28 cellular contexts compared by ENCODE assay signal in genomic region chr11:46879056-46879585, GRCh38. TPM values are rescaled to one million over a fixed set of nuclear protein-coding genes. Genes with fewer than 3 reads are reported as not detected.
"Had no signal": no experiment of that assay in that cellular context is flagged by ENCODE, and none has a peak within 500 bp of the region (broad histone marks: within the 10 kb centered on the region; RNA-seq: fewer than 3 reads in every experiment).

No MANE protein-coding gene starts in this region.

- H3K4me3 Mint-ChIP-seq: dendritic cell treated with granulocyte-macrophage colony-stimulating factor and Interleukin-4, amounts not matched to agents 40 ng/mL and 50 ng/mL, for 4 days; effector memory CD8-positive, alpha-beta T cell; endodermal cell; immature natural killer cell had no signal

- H3K36me3 Mint-ChIP-seq: immature natural killer cell had no signal

- DNase-seq: cerebellar nuclear complex; colonic mucosa; cortex of kidney; effector CD8-positive, alpha-beta T cell; effector memory CD8-positive, alpha-beta T cell; endodermal cell; erythroblast; esophagus squamous epithelium; foreskin fibroblast; foreskin melanocyte; gastrocnemius medialis; glutamatergic neuron; head of caudate nucleus; heart right ventricle; hippocampal formation; immature natural killer cell; islet precursor cell; left cardiac atrium; left lung; left ventricle myocardium superior; lower lobe of right lung; mesenchymal stem cell; midbrain had no signal

- H3K36me3 ChIP-seq: left lung had no signal

- H3K4me1 Mint-ChIP-seq: endodermal cell, immature natural killer cell had no signal

- H3K27ac Mint-ChIP-seq: dendritic cell treated with granulocyte-macrophage colony-stimulating factor and Interleukin-4, amounts not matched to agents 40 ng/mL and 50 ng/mL, for 4 days; effector memory CD8-positive, alpha-beta T cell; endodermal cell; immature natural killer cell had no signal

- H3K4me3 ChIP-seq: colonic mucosa, esophagus squamous epithelium, gastrocnemius medialis, heart right ventricle, left lung, lower lobe of right lung had no signal

- H3K27me3 ChIP-seq: colonic mucosa, esophagus squamous epithelium, gastrocnemius medialis, heart right ventricle, left lung had no signal

- H3K9me3 Mint-ChIP-seq: dendritic cell treated with granulocyte-macrophage colony-stimulating factor and Interleukin-4, amounts not matched to agents 40 ng/mL and 50 ng/mL, for 4 days; effector memory CD8-positive, alpha-beta T cell; immature natural killer cell had no signal

- H3K27ac ChIP-seq: colonic mucosa, epithelial cell of prostate, esophagus squamous epithelium, gastrocnemius medialis, heart right ventricle, left lung, lower lobe of right lung had no signal

- H3K9me3 ChIP-seq: colonic mucosa, esophagus squamous epithelium, gastrocnemius medialis, heart right ventricle, left lung, lower lobe of right lung had no signal

- ATAC-seq: effector memory CD8-positive, alpha-beta T cell; esophagus mucosa; gastrocnemius medialis; left cardiac atrium; left lung; left ventricle myocardium superior; lower lobe of right lung had no signal

- FAIRE-seq: endometrium had no signal

- H3K4me1 ChIP-seq: colonic mucosa, esophagus squamous epithelium, gastrocnemius medialis, heart right ventricle, left lung, lower lobe of right lung had no signal

RNA-seq across cellular contexts. Expression of gene LRP4, which starts 39.2 kb away (rescaled TPM):
- total RNA-seq: mononuclear cell had no signal
- polyA plus RNA-seq: immature natural killer cell had no signal
